Comparison of ENCODE assay signal across 23 cellular contexts in the genomic region with DNA sequence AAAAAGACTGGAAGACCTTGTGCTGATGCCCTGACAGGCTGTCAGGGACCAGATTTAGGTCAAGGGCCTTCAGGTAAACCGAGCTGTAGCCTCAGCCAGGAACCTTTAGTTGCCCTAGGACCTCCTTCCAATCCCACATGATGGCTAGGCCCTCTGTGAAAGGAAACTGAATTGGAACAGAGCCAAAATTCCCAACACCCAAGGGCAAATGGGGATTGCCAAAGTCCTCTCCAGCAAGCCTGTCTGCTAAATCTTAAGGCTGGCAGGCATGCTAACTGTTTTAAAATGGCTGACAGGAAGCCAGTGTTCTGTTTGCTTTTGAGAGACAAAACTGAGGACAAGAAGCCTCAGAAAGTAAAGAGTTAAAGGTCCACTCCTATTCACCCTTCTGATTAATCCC. TPM values are rescaled to one million over a fixed set of nuclear protein-coding genes. Genes with fewer than 3 reads are reported as not detected.
A peak's percentile ranks its signal among the peaks of the same experiment; 100 is the strongest.
DNase-seq lines count a peak whose midpoint lies in the region; ATAC-seq and TF ChIP-seq lines count a peak whose summit lies in the region.
"Had no signal": no experiment of that assay in that cellular context is flagged by ENCODE, and none has a peak within 500 bp of the region (broad histone marks: within the 10 kb centered on the region; RNA-seq: fewer than 3 reads in every experiment).

No MANE protein-coding gene starts in this region.

- H3K9me3 Mint-ChIP-seq in MCF 10A (ENCODE audit: unreplicated experiment) (peaks cover 12% of the 10 kb centered on the region), T-cell (peaks cover 0 to 15% (median 15%) of the 10 kb centered on the region in 3 donors)

- TF ChIP-seq EP300 in sigmoid colon (IDR thresholded peaks at IDR 0.05) = no peak

- H3K27me3 Mint-ChIP-seq in MCF 10A (ENCODE audit: insufficient read depth, unreplicated experiment) (no peaks in the 10 kb centered on the region), T-cell (peaks cover 0 to 5% of the 10 kb centered on the region in 2 donors)

- H3K27ac Mint-ChIP-seq in MCF 10A (ENCODE audit: low read depth, unreplicated experiment) (peak overlapping the region; percentile 80), T-cell (no peak overlapping the region)
- H3K27ac Mint-ChIP-seq: effector memory CD8-positive, alpha-beta T cell had no signal

- H3K4me1 Mint-ChIP-seq in MCF 10A (ENCODE audit: insufficient read depth, unreplicated experiment) = peaks cover 28% of the 10 kb centered on the region
- no peaks in the 10 kb centered on the region for H3K4me1 Mint-ChIP-seq in T-cell

- peak overlapping the region in 3 of 4 donors; percentile 43 to 64 (median 50) for H3K27ac ChIP-seq in sigmoid colon
- H3K27ac ChIP-seq: 22Rv1, hepatocyte, RWPE1, thyroid gland had no signal

- H3K9me3 ChIP-seq in sigmoid colon = no peaks in the 10 kb centered on the region
- H3K9me3 ChIP-seq: thyroid gland had no signal

- no peak overlapping the region for H3K4me3 ChIP-seq in sigmoid colon
- H3K4me3 ChIP-seq: BLaER1 treated with 17β-estradiol and CSF1 and Interleukin-3, amounts not matched to agents 10 nM and 100 nM; hepatocyte; thyroid gland had no signal

- H3K4me3 Mint-ChIP-seq in MCF 10A (ENCODE audit: unreplicated experiment) (no peak overlapping the region), T-cell (no peak overlapping the region)
- H3K4me3 Mint-ChIP-seq: effector memory CD8-positive, alpha-beta T cell; H9 had no signal

- no peak for TF ChIP-seq POLR2A in sigmoid colon (IDR thresholded peaks at IDR 0.05)

- BruUV-seq in MCF 10A (replicated peaks; lab: Mats Ljungman, UMichigan) = no TSS peak

- WGBS in sigmoid colon, 2 donors = 94 to 96% methylated on average over 1 of the region's 1 CpG

- TF ChIP-seq CTCF in MCF 10A (IDR thresholded peaks at IDR 0.05; ENCODE audit: unreplicated experiment) (no peak), sigmoid colon (IDR thresholded peaks at IDR 0.05) (no peak)

- CTCF ChIA-PET in MCF 10A (lab: Yijun Ruan, JAX) = interaction anchor here (0.6 to 1.0 kb wide), 6 partner anchors 45 to 471 kb away, joined by 3 to 5 read pairs (median 3); no protein-coding TSS in a partner anchor
- CTCF ChIA-PET in T-cell (lab: Charles Lee) = no interaction called here

- H3K36me3 Mint-ChIP-seq in MCF 10A (ENCODE audit: insufficient read depth, unreplicated experiment) = peaks cover 21% of the 10 kb centered on the region
- H3K36me3 Mint-ChIP-seq in T-cell = peaks cover 11% of the 10 kb centered on the region

- DNase-seq in DMS 273 (lab: John Stamatoyannopoulos, UW; ENCODE audit: unreplicated experiment) (peak; percentile 34), DMS 273 treated with DMSO at 0.1 percent for 48 hours (lab: John Stamatoyannopoulos, UW) (no peak), NCI-H69 (lab: John Stamatoyannopoulos, UW) (peak; percentile 39), MCF 10A (ENCODE audit: unreplicated experiment) (peak; percentile 77), sigmoid colon (no peak), GM19238 (ENCODE audit: insufficient read length, low spot score) (no peak), T-cell (no peak)
- DNase-seq in activated CD8-positive, alpha-beta memory T cell treated with anti-CD3 and anti-CD28 coated beads, Interleukin-2, amount 50 U/mL, for 48 hours = no peak
- DNase-seq: activated CD4-positive, alpha-beta T cell treated with anti-CD3 and anti-CD28 coated beads for 48 hours; activated effector memory CD4-positive, alpha-beta T cell treated with anti-CD3 and anti-CD28 coated beads, Interleukin-2, amount 50 U/mL, for 16 hours; effector memory CD8-positive, alpha-beta T cell; H9; KG1; kidney glomerular epithelial cell; mesendoderm; NCI-H1092 treated with DMSO at 0.1 percent for 48 hours; NK-92 treated with Interleukin-12 subunit alpha and Interleukin-12 subunit beta, amount 100 ng/mL, for 24 hours; SW 1271; thyroid gland had no signal

- intact Hi-C loops in MCF 10A (cut with micrococcal nuclease) = loop anchor here (10.0 kb wide), 1 partner anchor 50 kb away; no protein-coding TSS in a partner anchor
- intact Hi-C loops in sigmoid colon (cut with DNase I) = no loop called here

- ATAC-seq in T-cell (replicated peaks in 1 of 4) = no peak
- ATAC-seq: effector memory CD8-positive, alpha-beta T cell had no signal

- H3K4me1 ChIP-seq in sigmoid colon = peaks cover 0 to 31% (median 24%) of the 10 kb centered on the region in 4 donors
- H3K4me1 ChIP-seq: thyroid gland had no signal

- H3K36me3 ChIP-seq in sigmoid colon = no peaks in the 10 kb centered on the region
- H3K36me3 ChIP-seq: thyroid gland had no signal

- H3K27me3 ChIP-seq in sigmoid colon = no peaks in the 10 kb centered on the region
- H3K27me3 ChIP-seq: BLaER1 treated with 17β-estradiol and CSF1 and Interleukin-3, amounts not matched to agents 10 nM and 100 nM; hepatocyte; thyroid gland had no signal

- POLR2A ChIA-PET in MCF 10A (lab: Yijun Ruan, JAX) = interaction anchor here (0.6 to 1.3 kb wide), 3 partner anchors 14 to 511 kb away, joined by 3 to 4 read pairs (median 4); no protein-coding TSS in a partner anchor
- POLR2A ChIA-PET in T-cell (lab: Charles Lee) = no interaction called here

RNA-seq across cellular contexts. Expression of gene MSTO1, which starts 35.0 kb away (rescaled TPM):
- 130 and 140 TPM in 2 replicates for total RNA-seq in MCF 10A (2022)
- 10 to 100 TPM in 2 of 4 donors, 1 to 10 TPM in 2; 3.6 to 14.7 (median 8.4) TPM for total RNA-seq in sigmoid colon
- polyA plus RNA-seq in sigmoid colon = 10 to 100 TPM in 1 of 3 donors, 1 to 10 TPM in 2; 3.6 to 26.7 (median 4.2) TPM
- total RNA-seq in T-cell = 10 to 100 TPM; 47.6 to 96.2 (median 92.9) TPM

RNA-seq across cellular contexts. Expression of gene YY1AP1, which starts 43.5 kb away (rescaled TPM):
- total RNA-seq in MCF 10A (2022) (78.6 and 88.5 TPM in 2 replicates), sigmoid colon (100 to 1,000 TPM in 3 of 4 donors, 10 to 100 TPM in 1; 54.3 to 195 (median 159) TPM), T-cell (10 to 100 TPM; 75.8 to 88.3 (median 85.0) TPM)
- 10 to 100 TPM; 21.6 to 39.2 (median 25.7) TPM for polyA plus RNA-seq in sigmoid colon

RNA-seq across cellular contexts. Expression of gene DAP3, which starts 43.9 kb away (rescaled TPM):
- total RNA-seq in MCF 10A (2022) (226 and 235 TPM in 2 replicates), sigmoid colon (100 to 1,000 TPM in 3 of 4 donors, 10 to 100 TPM in 1; 96.7 to 180 (median 134) TPM), T-cell (100 to 1,000 TPM; 112 to 140 (median 133) TPM)
- 10 to 100 TPM; 60.3 to 92.5 (median 86.9) TPM for polyA plus RNA-seq in sigmoid colon

Comparison
In these comparisons a context has a peak if more than half of its experiments do, and no peak if none do; other contexts are left out.
1. DNase-seq: peak in DMS 273 (single experiment), NCI-H69 (single experiment) and MCF 10A (single experiment); none in DMS 273 treated with DMSO at 0.1 percent for 48 hours (single experiment), sigmoid colon (single experiment), activated CD8-positive, alpha-beta memory T cell treated with anti-CD3 and anti-CD28 coated beads, Interleukin-2, amount 50 U/mL, for 48 hours (single experiment), GM19238 (single experiment) and T-cell (0 of 34).